25 cellular contexts compared by ENCODE assay signal in the genomic region with DNA sequence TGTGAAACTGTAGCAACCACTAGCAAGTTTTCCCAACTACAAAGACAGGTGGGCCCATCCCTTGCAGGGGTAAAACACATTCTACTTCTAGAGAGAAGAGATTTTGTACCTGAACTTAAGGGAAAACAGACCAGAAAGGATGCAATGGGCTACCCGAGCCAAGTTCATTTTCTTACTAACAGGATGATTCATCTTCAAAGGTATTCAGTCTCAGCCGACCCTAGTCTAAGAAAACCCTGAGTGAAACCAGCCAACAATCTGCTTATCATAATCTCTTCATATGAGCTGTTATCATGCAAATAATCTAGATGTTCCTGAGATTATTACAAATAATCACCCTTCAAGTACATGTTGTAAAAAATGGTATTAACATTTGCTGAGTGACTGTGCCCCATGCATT. TPM values are rescaled to one million over a fixed set of nuclear protein-coding genes. Genes with fewer than 3 reads are reported as not detected.
DNase-seq lines count a peak whose midpoint lies in the region; ATAC-seq and TF ChIP-seq lines count a peak whose summit lies in the region.
"Had no signal": no experiment of that assay in that cellular context is flagged by ENCODE, and none has a peak within 500 bp of the region (broad histone marks: within the 10 kb centered on the region; RNA-seq: fewer than 3 reads in every experiment).

No MANE protein-coding gene starts in this region.

- H3K27ac ChIP-seq in HUES48 (ENCODE audit: low read depth, low read length) (peak overlapping the region; percentile 32), RWPE2 (ENCODE audit: poor library complexity, severe bottlenecking) (no peak overlapping the region), esophagus muscularis mucosa (replicated peaks in 1 of 4) (no peak overlapping the region), smooth muscle cell (ENCODE audit: low read depth) (peak overlapping the region; percentile 66)
- H3K27ac ChIP-seq: heart right ventricle, SK-N-MC, suprapubic skin, vagina had no signal

- no peak overlapping the region for H3K9ac ChIP-seq in HUES48 (ENCODE audit: low read depth, low read length)
- peak overlapping the region; percentile 16 for H3K9ac ChIP-seq in smooth muscle cell (ENCODE audit: low read depth)

- H3K4me1 Mint-ChIP-seq in Calu3 (ENCODE audit: low read depth, unreplicated experiment): no peaks in the 10 kb centered on the region
- H3K4me1 Mint-ChIP-seq: CD14-positive monocyte had no signal

- TF ChIP-seq EP300 in esophagus muscularis mucosa (IDR thresholded peaks at IDR 0.05): no peak

- H3F3A ChIP-seq in smooth muscle cell (ENCODE audit: low read depth): no peaks in the 10 kb centered on the region

- no peak overlapping the region for H3K27ac Mint-ChIP-seq in Calu3 (ENCODE audit: unreplicated experiment)
- H3K27ac Mint-ChIP-seq: activated T-cell treated with anti-CD3 and anti-CD28 coated beads, Interleukin-2, amount 50 U/mL, for 24 hours; CD14-positive monocyte; mesothelial cell of epicardium; naive thymus-derived CD4-positive, alpha-beta T cell; stimulated activated naive B cell treated with anti-CD40 and anti-IgM and Interleukin-4, amounts not matched to agents 10 μg/mL and 1 μg/mL and 100 μg/mL, for 72 hours; T-helper 1 cell treated with Interleukin-12 subunit alpha and Interleukin-12 subunit beta and Interleukin-4 antibody, amounts not matched to agents 30 μg/mL and 1 μg/mL, for 36 hours had no signal

- no peaks in the 10 kb centered on the region for H3K27me3 ChIP-seq in HUES48 (ENCODE audit: control insufficient read depth, insufficient read depth, low read length)
- no peaks in the 10 kb centered on the region for H3K27me3 ChIP-seq in RWPE2 (ENCODE audit: insufficient read depth, poor library complexity, severe bottlenecking)
- peaks cover 0 to 10% (median 0%) of the 10 kb centered on the region in 4 donors for H3K27me3 ChIP-seq in esophagus muscularis mucosa
- no peaks in the 10 kb centered on the region for H3K27me3 ChIP-seq in smooth muscle cell (ENCODE audit: low read depth)
- H3K27me3 ChIP-seq: vagina had no signal

- H4K20me1 ChIP-seq in smooth muscle cell (ENCODE audit: low read depth): no peaks in the 10 kb centered on the region

- 35% methylated on average over 2 of the region's 2 CpGs for WGBS in esophagus muscularis mucosa
- WGBS in smooth muscle cell (ENCODE audit: low lambda C conversion rate): 13% methylated on average over 2 of the region's 2 CpGs

- DNase-seq in RWPE2 (ENCODE audit: low spot score): no peak
- DNase-seq in esophagus muscularis mucosa (ENCODE audit: extremely low spot score): peak; percentile 87
- DNase-seq in smooth muscle cell (lab: John Stamatoyannopoulos, UW; ENCODE audit: unreplicated experiment): no peak
- no peak for DNase-seq in NAMALWA (ENCODE audit: low spot score)
- no peak for DNase-seq in Calu3
- DNase-seq: activated naive CD4-positive, alpha-beta T cell; activated T-cell treated with anti-CD3 and anti-CD28 coated beads, Interleukin-2, amount 50 U/mL, for 24 hours; DMS 273 treated with DMSO at 0.1 percent for 48 hours; heart right ventricle; MM.1S; naive thymus-derived CD4-positive, alpha-beta T cell; NCI-H1436; NCI-H2107; small intestine; stimulated activated CD4-positive, alpha-beta T cell treated with anti-CD3 and anti-CD28 coated beads, Interleukin-2, amount 100 ng/mL, for 48 hours; stimulated activated naive B cell treated with anti-CD40 and anti-IgM and Interleukin-4, amounts not matched to agents 10 μg/mL and 1 μg/mL and 100 μg/mL, for 72 hours had no signal

- ATAC-seq in RWPE2 (ENCODE audit: low read depth): 0 out of 3 replicates have a peak, but pooled peaks have one; percentile 58
- no peak for ATAC-seq in HG03095 (IDR thresholded peaks at IDR 0.05; ENCODE audit: unreplicated experiment)
- ATAC-seq: heart right ventricle; naive thymus-derived CD4-positive, alpha-beta T cell; stimulated activated naive B cell treated with anti-CD40 and anti-IgM and Interleukin-4, amounts not matched to agents 10 μg/mL and 1 μg/mL and 100 μg/mL, for 72 hours had no signal

- no peak overlapping the region for H2AFZ ChIP-seq in smooth muscle cell (ENCODE audit: low read depth)

- no peak overlapping the region for H3K4me3 Mint-ChIP-seq in Calu3 (ENCODE audit: low read depth, unreplicated experiment)
- H3K4me3 Mint-ChIP-seq: activated T-cell treated with anti-CD3 and anti-CD28 coated beads, Interleukin-2, amount 50 U/mL, for 24 hours; CD14-positive monocyte; mesothelial cell of epicardium; naive thymus-derived CD4-positive, alpha-beta T cell; stimulated activated naive B cell treated with anti-CD40 and anti-IgM and Interleukin-4, amounts not matched to agents 10 μg/mL and 1 μg/mL and 100 μg/mL, for 72 hours; T-helper 1 cell treated with Interleukin-12 subunit alpha and Interleukin-12 subunit beta and Interleukin-4 antibody, amounts not matched to agents 30 μg/mL and 1 μg/mL, for 36 hours had no signal

- H3K79me2 ChIP-seq in smooth muscle cell (ENCODE audit: low read depth): no peaks in the 10 kb centered on the region

- H3K36me3 Mint-ChIP-seq in Calu3 (ENCODE audit: insufficient read depth, unreplicated experiment): no peaks in the 10 kb centered on the region
- H3K36me3 Mint-ChIP-seq: CD14-positive monocyte; mesothelial cell of epicardium; naive thymus-derived CD4-positive, alpha-beta T cell; stimulated activated naive B cell treated with anti-CD40 and anti-IgM and Interleukin-4, amounts not matched to agents 10 μg/mL and 1 μg/mL and 100 μg/mL, for 72 hours had no signal

- H3K4me1 ChIP-seq in HUES48 (ENCODE audit: control insufficient read depth, insufficient read depth, low read length): peaks cover 18% of the 10 kb centered on the region
- no peaks in the 10 kb centered on the region for H3K4me1 ChIP-seq in RWPE2 (ENCODE audit: insufficient read depth, poor library complexity, severe bottlenecking)
- no peaks in the 10 kb centered on the region for H3K4me1 ChIP-seq in esophagus muscularis mucosa
- H3K4me1 ChIP-seq in smooth muscle cell (ENCODE audit: low read depth): no peaks in the 10 kb centered on the region
- H3K4me1 ChIP-seq: heart right ventricle, suprapubic skin, vagina had no signal

- H3K9me3 Mint-ChIP-seq in Calu3 (ENCODE audit: low read depth, unreplicated experiment): no peaks in the 10 kb centered on the region
- H3K9me3 Mint-ChIP-seq: activated T-cell treated with anti-CD3 and anti-CD28 coated beads, Interleukin-2, amount 50 U/mL, for 24 hours; stimulated activated naive B cell treated with anti-CD40 and anti-IgM and Interleukin-4, amounts not matched to agents 10 μg/mL and 1 μg/mL and 100 μg/mL, for 72 hours; T-helper 1 cell treated with Interleukin-12 subunit alpha and Interleukin-12 subunit beta and Interleukin-4 antibody, amounts not matched to agents 30 μg/mL and 1 μg/mL, for 36 hours had no signal

- BruUV-seq in Calu3 (replicated peaks; lab: Mats Ljungman, UMichigan): no TSS peak

- H3K4me3 ChIP-seq in HUES48 (ENCODE audit: low read depth, low read length): no peak overlapping the region
- H3K4me3 ChIP-seq in RWPE2 (ENCODE audit: severe bottlenecking): no peak overlapping the region
- H3K4me3 ChIP-seq in esophagus muscularis mucosa: no peak overlapping the region
- H3K4me3 ChIP-seq in smooth muscle cell: no peak overlapping the region
- H3K4me3 ChIP-seq: heart right ventricle, SK-N-MC, suprapubic skin, vagina had no signal

- peaks cover 49% of the 10 kb centered on the region for H3K27me3 Mint-ChIP-seq in Calu3 (ENCODE audit: unreplicated experiment)

- H3K4me2 ChIP-seq in smooth muscle cell: no peak overlapping the region

- H3K9me3 ChIP-seq in HUES48 (ENCODE audit: control insufficient read depth, insufficient read depth, low read length) (no peaks in the 10 kb centered on the region), RWPE2 (ENCODE audit: severe bottlenecking) (no peaks in the 10 kb centered on the region), esophagus muscularis mucosa (no peaks in the 10 kb centered on the region), smooth muscle cell (replicated peaks; ENCODE audit: low read depth) (no peaks in the 10 kb centered on the region)
- H3K9me3 ChIP-seq: suprapubic skin, vagina had no signal

- TF ChIP-seq CTCF in RWPE2 (IDR thresholded peaks at IDR 0.05; ENCODE audit: poor library complexity, severe bottlenecking) (no peak), esophagus muscularis mucosa (IDR thresholded peaks at IDR 0.05) (no peak), smooth muscle cell (IDR thresholded peaks at IDR 0.05; ENCODE audit: borderline replicate concordance, insufficient read depth, poor library complexity, severe bottlenecking) (no peak), Calu3 (IDR thresholded peaks at IDR 0.05; ENCODE audit: unreplicated experiment) (no peak)

- H3K36me3 ChIP-seq in HUES48 (ENCODE audit: control insufficient read depth, insufficient read depth, low read length) (no peaks in the 10 kb centered on the region), RWPE2 (ENCODE audit: low read depth) (no peaks in the 10 kb centered on the region), esophagus muscularis mucosa (no peaks in the 10 kb centered on the region), smooth muscle cell (ENCODE audit: low read depth) (no peaks in the 10 kb centered on the region)
- H3K36me3 ChIP-seq: heart right ventricle, suprapubic skin, vagina had no signal

- no peak for TF ChIP-seq POLR2A in esophagus muscularis mucosa (IDR thresholded peaks at IDR 0.05; ENCODE audit: low read depth)

- CTCF ChIA-PET in Calu3 (lab: Charles Lee): no interaction called here

- intact Hi-C loops in esophagus muscularis mucosa (cut with DNase I): loop anchor here (5.0 kb wide), 1 partner anchor 119 kb away; no protein-coding TSS in a partner anchor
- intact Hi-C loops in Calu3 (cut with micrococcal nuclease; ENCODE audit: unreplicated experiment): loop anchor here (10.0 kb wide), 1 partner anchor 117 kb away; no protein-coding TSS in a partner anchor

RNA-seq across cellular contexts. Expression of a gene that starts 15.6 kb away (rescaled TPM):
- total RNA-seq in esophagus muscularis mucosa (under 1 TPM in 3 of 4 donors, not detected in 1; under 0.01 to 0.17 (median 0.11) TPM), smooth muscle cell (0.04 TPM in 1 of 2 replicates, not detected in the other), Calu3 (2022) (0.15 and 0.28 TPM in 2 replicates)
- 0.05 and 0.12 TPM in 2 replicates for polyA plus RNA-seq in smooth muscle cell
- total RNA-seq: cardiac septum, vagina had no signal

Comparison
In these comparisons a context has a peak if more than half of its experiments do, and no peak if none do; other contexts are left out.
1. H3K27ac ChIP-seq: peak in HUES48 (single experiment) and smooth muscle cell (single experiment); none in RWPE2 (single experiment) and esophagus muscularis mucosa (0 of 4).